8 cellular contexts compared by ENCODE assay signal in the genomic region with DNA sequence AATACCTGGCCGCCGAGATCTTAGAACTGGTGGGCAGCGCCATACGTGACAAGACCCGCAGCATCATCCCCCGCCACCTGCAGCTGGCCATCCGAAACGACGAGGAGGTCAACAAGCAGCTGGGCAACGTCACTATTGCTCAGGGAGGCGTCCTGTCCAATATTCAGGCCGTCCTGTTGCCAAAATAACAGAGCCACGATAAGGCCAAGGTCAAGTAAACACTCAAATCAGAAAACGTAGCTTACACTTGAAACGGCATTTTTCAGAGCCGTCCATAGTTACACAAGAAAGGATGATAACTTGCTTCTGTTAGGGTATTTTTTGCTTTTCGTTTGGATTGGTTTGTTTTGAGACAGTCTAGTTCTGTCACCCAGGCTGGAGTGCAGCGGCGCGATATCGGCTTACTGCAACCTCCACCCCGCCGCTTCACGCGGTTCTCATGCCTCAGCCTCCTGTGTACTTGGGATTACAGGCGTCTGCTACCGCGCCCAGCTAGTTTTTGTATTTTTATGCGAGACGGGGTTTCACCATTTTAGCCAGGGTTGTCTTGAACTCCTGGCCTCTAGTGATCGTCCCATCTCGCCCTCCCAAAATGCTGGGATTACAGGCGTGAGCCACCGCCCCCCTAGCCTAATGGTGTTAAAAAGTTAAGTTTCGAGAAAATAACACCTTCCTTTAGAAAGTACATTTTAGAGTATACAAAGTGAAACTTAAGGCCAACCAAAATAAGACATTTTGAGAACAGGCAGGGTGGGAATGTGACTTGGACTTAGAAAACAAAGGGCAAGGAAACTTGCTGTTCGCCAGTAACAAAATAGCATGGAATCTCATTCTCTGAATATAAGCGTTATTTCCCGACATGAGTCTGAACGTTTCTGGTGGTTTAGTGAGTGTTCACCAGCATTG. TPM values are rescaled to one million over a fixed set of nuclear protein-coding genes. Genes with fewer than 3 reads are reported as not detected.
A peak's percentile ranks its signal among the peaks of the same experiment; 100 is the strongest.
DNase-seq lines count a peak whose midpoint lies in the region; ATAC-seq, FAIRE-seq and TF ChIP-seq lines count a peak whose summit lies in the region.

No MANE protein-coding gene starts in this region.

- no peaks in the 10 kb centered on the region for H3K36me3 ChIP-seq in RWPE2 (ENCODE audit: low read depth)
- H3K36me3 ChIP-seq in body of pancreas (replicated peaks in 1 of 2; ENCODE audit: insufficient read depth in 1 of 2, low read depth in 2 of 2) = no peaks in the 10 kb centered on the region
- H3K36me3 ChIP-seq in HepG2 (replicated peaks in 1 of 2; ENCODE audit: control insufficient read depth in 1 of 2, insufficient read depth in 2 of 2, low read length in 2 of 2) = no peaks in the 10 kb centered on the region

- H3K4me1 Mint-ChIP-seq in stimulated activated naive CD8-positive, alpha-beta T cell treated with anti-CD3 and anti-CD28 coated beads, Interleukin-15, amount 100 ng/mL, for 72 hours = peaks cover 28% of the 10 kb centered on the region

- in situ Hi-C loops in HepG2 (cut with HindIII; ENCODE audit: extremely low pct_ligation_motif_present, low pct_unique_long_range_greater_than_20kb) = no loop called here

- H3K4me2 ChIP-seq in HepG2 (ENCODE audit: low read depth, low read length) = peak overlapping the region; percentile 92

- TF ChIP-seq EP300 in HepG2 (IDR thresholded peaks at IDR 0.05; ENCODE audit: low read depth in 2 of 2, low read length in 2 of 2) = no peak
- peak; percentile 45; the same call in 1 of the 2 replicates for TF ChIP-seq EP300 in HepG2 (CRISPR knock-in tag; IDR thresholded peaks at IDR 0.05; ENCODE audit: borderline replicate concordance)

- peak overlapping the region; percentile 82 for H3K9ac ChIP-seq in HepG2 (ENCODE audit: insufficient read depth, low read depth, low read length)

- CTCF ChIA-PET in HepG2 (lab: Yijun Ruan, JAX; ENCODE audit: low intra/inter-chr PET ratio, low total read pairs) = no interaction called here

- TSS peak; percentile 80 for BruUV-seq in HepG2 (replicated peaks; lab: Mats Ljungman, UMichigan)

- ATAC-seq in HG02588 (IDR thresholded peaks at IDR 0.05; ENCODE audit: unreplicated experiment) (peak; percentile 20), RWPE2 (ENCODE audit: low read depth) (peak; percentile 0), body of pancreas (peak; percentile 74), HepG2 (peak; percentile 42)
- ATAC-seq in stimulated activated naive CD8-positive, alpha-beta T cell treated with anti-CD3 and anti-CD28 coated beads, Interleukin-15, amount 100 ng/mL, for 72 hours = peak; percentile 38

- FAIRE-seq in HepG2 (lab: Jason Lieb, UNC) = no peak

- H3K9me3 Mint-ChIP-seq in stimulated activated naive CD8-positive, alpha-beta T cell treated with anti-CD3 and anti-CD28 coated beads, Interleukin-15, amount 100 ng/mL, for 72 hours = no peaks in the 10 kb centered on the region

- H4K20me1 ChIP-seq in HepG2 (ENCODE audit: insufficient read depth, low read length) = no peaks in the 10 kb centered on the region

- peak overlapping the region; percentile 86 to 89 for H3K4me3 Mint-ChIP-seq in stimulated activated naive CD8-positive, alpha-beta T cell treated with anti-CD3 and anti-CD28 coated beads, Interleukin-15, amount 100 ng/mL, for 72 hours

- POLR2A ChIA-PET in HepG2 (lab: Yijun Ruan, JAX) = interaction anchor here (0.8 to 6.0 kb wide), 35 partner anchors 10 to 1849 kb away, joined by 3 to 322 read pairs (median 6); a partner anchor contains a TSS

- 0 out of 2 replicates have a peak, but pooled peaks have one; percentile 16 for TF ChIP-seq RAD21 in HepG2 (CRISPR knock-in tag; IDR thresholded peaks at IDR 0.05)

- no peak for TF ChIP-seq CTCF in GM12875 (IDR thresholded peaks at IDR 0.05; ENCODE audit: borderline replicate concordance, insufficient read depth, low read depth, low read length)
- TF ChIP-seq CTCF in RWPE2 (IDR thresholded peaks at IDR 0.05; ENCODE audit: poor library complexity, severe bottlenecking) = no peak
- TF ChIP-seq CTCF in body of pancreas (IDR thresholded peaks at IDR 0.05) = no peak
- no peak; the same call in 1 of the 2 replicates for TF ChIP-seq CTCF in HepG2 (CRISPR knock-in tag; IDR thresholded peaks at IDR 0.05)

- peak overlapping the region; percentile 98 to 99 for H3K27ac Mint-ChIP-seq in stimulated activated naive CD8-positive, alpha-beta T cell treated with anti-CD3 and anti-CD28 coated beads, Interleukin-15, amount 100 ng/mL, for 72 hours

- no peaks in the 10 kb centered on the region for H3K27me3 Mint-ChIP-seq in stimulated activated naive CD8-positive, alpha-beta T cell treated with anti-CD3 and anti-CD28 coated beads, Interleukin-15, amount 100 ng/mL, for 72 hours

- H3K4me1 ChIP-seq in RWPE2 (ENCODE audit: insufficient read depth, poor library complexity, severe bottlenecking) (peaks cover 9% of the 10 kb centered on the region), body of pancreas (peaks cover 21% of the 10 kb centered on the region), HepG2 (ENCODE audit: insufficient read depth, low read length) (peaks cover 31% of the 10 kb centered on the region)

- peak overlapping the region; percentile 58 for H2AFZ ChIP-seq in HepG2 (ENCODE audit: low read length)

- DNase-seq in RWPE2 (ENCODE audit: low spot score) = no peak
- peak; percentile 79 to 93 (median 83) for DNase-seq in body of pancreas
- peak; percentile 86 for DNase-seq in HepG2 (ENCODE audit: low spot score)
- peak; percentile 74 to 80 for DNase-seq in stimulated activated naive CD8-positive, alpha-beta T cell treated with anti-CD3 and anti-CD28 coated beads, Interleukin-15, amount 100 ng/mL, for 72 hours
- no peak for DNase-seq in epidermal melanocyte (ENCODE audit: insufficient read length, low spot score)
- DNase-seq in T1000 (lab: John Stamatoyannopoulos, UW) = no peak

- intact Hi-C loops in body of pancreas (cut with DNase I) = no loop called here
- intact Hi-C loops in HepG2 (cut with micrococcal nuclease; ENCODE audit: unreplicated experiment) = loop anchor here (1.0 kb wide), 1 partner anchor 11 kb away; no protein-coding TSS in a partner anchor

- H3K79me2 ChIP-seq in HepG2 (ENCODE audit: insufficient read depth, low read length) = no peaks in the 10 kb centered on the region

- H3K27ac ChIP-seq in RWPE2 (ENCODE audit: poor library complexity, severe bottlenecking) = peak overlapping the region; percentile 91
- peak overlapping the region; percentile 91 to 97 (median 94) for H3K27ac ChIP-seq in body of pancreas
- peak overlapping the region; percentile 94 for H3K27ac ChIP-seq in HepG2 (ENCODE audit: extremely low read length, insufficient read depth, low read length)

- WGBS in body of pancreas, 2 donors = 1% methylated on average over 29 to 39 of the region's 39 CpGs
- under 1% methylated on average over 39 of the region's 39 CpGs for WGBS in HepG2 (ENCODE audit: low lambda C conversion rate)

- H3K4me3 ChIP-seq in GM12875 (ENCODE audit: low read depth, low read length) = peak overlapping the region; percentile 38
- peak overlapping the region; percentile 40 for H3K4me3 ChIP-seq in RWPE2 (ENCODE audit: severe bottlenecking)
- peak overlapping the region in 1 of 2 donors; percentile 8 for H3K4me3 ChIP-seq in body of pancreas
- H3K4me3 ChIP-seq in HepG2 (replicated peaks in 1 of 3; ENCODE audit: insufficient read depth in 1 of 3, low read depth in 2 of 3, low read length in 3 of 3) = peak overlapping the region; percentile 58 to 73 (median 58)

- H3K27me3 ChIP-seq in RWPE2 (ENCODE audit: insufficient read depth, poor library complexity, severe bottlenecking) = no peaks in the 10 kb centered on the region
- H3K27me3 ChIP-seq in body of pancreas = no peaks in the 10 kb centered on the region
- no peaks in the 10 kb centered on the region; a peak in 1 of 5 replicates for H3K27me3 ChIP-seq in HepG2 (ENCODE audit: control insufficient read depth in 1 of 2, insufficient read depth in 2 of 2, low read length in 2 of 2)

- TF ChIP-seq POLR2A in body of pancreas (IDR thresholded peaks at IDR 0.05) = no peak
- peak; percentile 57 to 65 for TF ChIP-seq POLR2A in HepG2 (IDR thresholded peaks at IDR 0.05; ENCODE audit: insufficient read depth in 1 of 2, low read depth in 2 of 2, low read length in 2 of 2)

- H3K9me3 ChIP-seq in RWPE2 (ENCODE audit: severe bottlenecking) (no peaks in the 10 kb centered on the region), body of pancreas (no peaks in the 10 kb centered on the region), HepG2 (ENCODE audit: low read length) (no peaks in the 10 kb centered on the region)

TF ChIP-seq in HepG2, 621 proteins besides CTCF, POLR2A, EP300 and RAD21 (continues in another document):
- TF ChIP-seq, protein P1, sequence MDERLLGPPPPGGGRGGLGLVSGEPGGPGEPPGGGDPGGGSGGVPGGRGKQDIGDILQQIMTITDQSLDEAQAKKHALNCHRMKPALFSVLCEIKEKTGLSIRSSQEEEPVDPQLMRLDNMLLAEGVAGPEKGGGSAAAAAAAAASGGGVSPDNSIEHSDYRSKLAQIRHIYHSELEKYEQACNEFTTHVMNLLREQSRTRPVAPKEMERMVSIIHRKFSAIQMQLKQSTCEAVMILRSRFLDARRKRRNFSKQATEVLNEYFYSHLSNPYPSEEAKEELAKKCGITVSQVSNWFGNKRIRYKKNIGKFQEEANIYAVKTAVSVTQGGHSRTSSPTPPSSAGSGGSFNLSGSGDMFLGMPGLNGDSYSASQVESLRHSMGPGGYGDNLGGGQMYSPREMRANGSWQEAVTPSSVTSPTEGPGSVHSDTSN (CRISPR knock-in tag; IDR thresholded peaks at IDR 0.05) = no peak

RNA-seq across cellular contexts. Expression of a gene that starts 42.8 kb away (rescaled TPM):
- total RNA-seq in body of pancreas (1 to 10 TPM; 2.0 to 5.4 TPM), HepG2 (2016; rRNA removed; fragmentation: Illumina TruSeq; extraction: Trizol) (1.9 and 3.7 TPM in 2 replicates)
- total RNA-seq in HepG2 (2016; cell fraction: cytosol; rRNA removed; fragmentation: Illumina TruSeq; extraction: Trizol; ENCODE audit: low read depth) = 0.18 and 0.51 TPM in 2 replicates
- 1.9 and 4.9 TPM in 2 replicates for total RNA-seq in HepG2 (2016; cell fraction: insoluble cytoplasmic fraction; rRNA removed; fragmentation: Illumina TruSeq; extraction: Trizol)
- total RNA-seq in HepG2 (2016; cell fraction: membrane; rRNA removed; fragmentation: Illumina TruSeq; extraction: Trizol) = 0.41 and 0.49 TPM in 2 replicates
- 3.5 and 4.2 TPM in 2 replicates for total RNA-seq in HepG2 (2016; cell fraction: nucleus; rRNA removed; fragmentation: Illumina TruSeq; extraction: Trizol)
- polyA plus RNA-seq in HepG2 (2011; rRNA removed) = 5.7 and 6.3 TPM in 2 replicates
- 5.3 and 5.8 TPM in 2 replicates for polyA plus RNA-seq in HepG2 (2011; cell fraction: cytosol; rRNA removed)
- 3.7 and 5.3 TPM in 2 replicates for polyA plus RNA-seq in HepG2 (2011; cell fraction: nucleus; rRNA removed)
- 2.4 and 3.5 TPM in 2 replicates for polyA plus RNA-seq in HepG2 (2012)
- 0.24 and 0.26 TPM in 2 replicates for polyA plus RNA-seq in HepG2 (2016; cell fraction: cytosol; fragmentation: Illumina TruSeq; extraction: Trizol; ENCODE audit: low read depth)
- polyA plus RNA-seq in HepG2 (2016; cell fraction: insoluble cytoplasmic fraction; fragmentation: Illumina TruSeq; extraction: Trizol; ENCODE audit: low read depth) = 1.4 and 2.1 TPM in 2 replicates
- 0.29 and 0.86 TPM in 2 replicates for polyA plus RNA-seq in HepG2 (2016; cell fraction: membrane; fragmentation: Illumina TruSeq; extraction: Trizol; ENCODE audit: low read depth)
- polyA plus RNA-seq in HepG2 (2016; cell fraction: nucleus; fragmentation: Illumina TruSeq; extraction: Trizol; ENCODE audit: insufficient read depth, low read depth) = 7.7 and 8.2 TPM in 2 replicates
- polyA minus RNA-seq in HepG2 (2011; rRNA and poly(A)+ RNA removed; ENCODE audit: low replicate concordance) = 13.4 and 32.5 TPM in 2 replicates
- polyA minus RNA-seq in HepG2 (2011; cell fraction: cytosol; rRNA and poly(A)+ RNA removed) = 2.2 and 5.5 TPM in 2 replicates
- polyA minus RNA-seq in HepG2 (2011; cell fraction: nucleus; rRNA and poly(A)+ RNA removed) = 3.3 and 4.0 TPM in 2 replicates

Comparison
In these comparisons a context has a peak if more than half of its experiments do, and no peak if none do; other contexts are left out.
1. ATAC-seq: peak in every context shown above with its lines; median percentile 74 in body of pancreas; 42 in HepG2; 38 in stimulated activated naive CD8-positive, alpha-beta T cell treated with anti-CD3 and anti-CD28 coated beads, Interleukin-15, amount 100 ng/mL, for 72 hours; 20 in HG02588; 0 in RWPE2.
2. DNase-seq: peak in body of pancreas (4 of 4), HepG2 (single experiment) and stimulated activated naive CD8-positive, alpha-beta T cell treated with anti-CD3 and anti-CD28 coated beads, Interleukin-15, amount 100 ng/mL, for 72 hours (2 of 2); none in RWPE2 (single experiment), epidermal melanocyte (single experiment) and T1000 (single experiment).
3. POLR2A ChIP-seq: peak in HepG2 (2 of 2); none in body of pancreas (0 of 3).
4. Peak in every context shown above with its lines, with median percentiles within 50 percentile points of each other: H3K27ac ChIP-seq.